7 cellular contexts compared by ENCODE assay signal in genomic region chr17:79797492-79798295, GRCh38. TPM values are rescaled to one million over a fixed set of nuclear protein-coding genes. Genes with fewer than 3 reads are reported as not detected.
DNase-seq lines count a peak whose midpoint lies in the region; ATAC-seq and TF ChIP-seq lines count a peak whose summit lies in the region.

No MANE protein-coding gene starts in this region.

- H2AFZ ChIP-seq in SU-DHL-6 (ENCODE audit: low read depth, low read length, severe bottlenecking) = no peak overlapping the region

- H3K27ac ChIP-seq in SU-DHL-6 (ENCODE audit: low read depth, low read length) = no peak overlapping the region

- H3K9ac ChIP-seq in SU-DHL-6 (ENCODE audit: low read length) (peak overlapping the region; percentile 50), skeletal muscle satellite cell (ENCODE audit: low read depth, low read length) (peak overlapping the region; percentile 50)

- peak overlapping the region; percentile 57 for H3K4me2 ChIP-seq in SU-DHL-6 (ENCODE audit: low read depth, low read length, poor library complexity, severe bottlenecking)
- peak overlapping the region; percentile 74 for H3K4me2 ChIP-seq in skeletal muscle satellite cell (ENCODE audit: low read length)

- no peaks in the 10 kb centered on the region for H3K9me2 ChIP-seq in SU-DHL-6 (replicated peaks; ENCODE audit: insufficient read depth, low read length)

- H3K9me3 ChIP-seq in SU-DHL-6 (ENCODE audit: insufficient read depth, low read length) (no peaks in the 10 kb centered on the region), skeletal muscle satellite cell (replicated peaks; ENCODE audit: low read length) (no peaks in the 10 kb centered on the region)

- H4K20me1 ChIP-seq in SU-DHL-6 (ENCODE audit: low read depth, low read length) = no peaks in the 10 kb centered on the region

- peaks cover 43% of the 10 kb centered on the region for H3K4me1 ChIP-seq in skeletal muscle satellite cell (ENCODE audit: control insufficient read depth, insufficient read depth, low read length)

- H3K4me3 ChIP-seq in SU-DHL-6 (ENCODE audit: insufficient read depth, low read length, poor library complexity, severe bottlenecking) = peak overlapping the region; percentile 44
- H3K4me3 ChIP-seq in foreskin fibroblast (ENCODE audit: low read depth in 1 of 2, low read length in 2 of 2) = peak overlapping the region; percentile 51 to 75
- peak overlapping the region; percentile 69 for H3K4me3 ChIP-seq in skeletal muscle satellite cell (ENCODE audit: low read length)

- no peaks in the 10 kb centered on the region for H3F3A ChIP-seq in SU-DHL-6 (ENCODE audit: insufficient read depth)

- ATAC-seq in GM18909 (IDR thresholded peaks at IDR 0.05; ENCODE audit: poor library complexity, unreplicated experiment) (peak; percentile 10), HG03066 (IDR thresholded peaks at IDR 0.05; ENCODE audit: low read depth, unreplicated experiment) (peak; percentile 10), GM18505 (IDR thresholded peaks at IDR 0.05; ENCODE audit: unreplicated experiment) (no peak)

- TF ChIP-seq CTCF in SU-DHL-6 (IDR thresholded peaks at IDR 0.05; ENCODE audit: insufficient read depth, low read length, poor library complexity, severe bottlenecking) (no peak), foreskin fibroblast (IDR thresholded peaks at IDR 0.05; ENCODE audit: low read depth, low read length) (no peak)

- no peaks in the 10 kb centered on the region for H3K36me3 ChIP-seq in SU-DHL-6 (ENCODE audit: low read length)
- H3K36me3 ChIP-seq in skeletal muscle satellite cell (ENCODE audit: insufficient read depth, low read length) = no peaks in the 10 kb centered on the region

- H3K27me3 ChIP-seq in SU-DHL-6 (ENCODE audit: low read length) (no peaks in the 10 kb centered on the region), skeletal muscle satellite cell (ENCODE audit: control insufficient read depth, insufficient read depth, low read length) (peaks cover 50% of the 10 kb centered on the region)

- DNase-seq in foreskin fibroblast = no peak
- DNase-seq in COLO829 (ENCODE audit: low spot score) = no peak

- H3K79me2 ChIP-seq in SU-DHL-6 (ENCODE audit: insufficient read depth, low read length) = peaks cover 6% of the 10 kb centered on the region

- no peak for TF ChIP-seq POLR2A in GM18505 (IDR thresholded peaks at IDR 0.05; ENCODE audit: borderline replicate concordance, extremely low read depth, insufficient read depth, insufficient read length)

RNA-seq across cellular contexts. Expression of gene CBX8, which starts 0.8 kb away (rescaled TPM):
- total RNA-seq in skeletal muscle satellite cell (2012; rRNA removed) = 1.5 and 3.5 TPM in 2 replicates

RNA-seq across cellular contexts. Expression of gene CBX2, which starts 19.7 kb away (rescaled TPM):
- total RNA-seq in skeletal muscle satellite cell (2012; rRNA removed) = 1.8 and 2.4 TPM in 2 replicates

RNA-seq across cellular contexts. Expression of gene CBX4, which starts 41.5 kb away (rescaled TPM):
- 9.9 and 10.9 TPM in 2 replicates for total RNA-seq in skeletal muscle satellite cell (2012; rRNA removed)
